In genomic region chr4:134382478-134383227, GRCh38 we compare ENCODE assay signal across 31 cellular contexts.
"Had no signal": no experiment of that assay in that cellular context is flagged by ENCODE, and none has a peak within 500 bp of the region (broad histone marks: within the 10 kb centered on the region; RNA-seq: fewer than 3 reads in every experiment).

No MANE protein-coding gene starts in this region.

- H3K4me1 ChIP-seq: left lung, neural progenitor cell, right atrium auricular region, right lobe of liver, tibial nerve, uterus had no signal

- H2AFZ ChIP-seq: hepatocyte, neural progenitor cell had no signal

- H3K36me3 ChIP-seq: left lung, neural progenitor cell, neutrophil, ovary, right atrium auricular region, right lobe of liver, tibial nerve, uterus had no signal

- H3K27me3 ChIP-seq: hepatocyte, left lung, neural progenitor cell, neutrophil, ovary, right atrium auricular region, right lobe of liver, tibial nerve, uterus had no signal

- H3K4me1 Mint-ChIP-seq: immature natural killer cell; mesothelial cell of epicardium; naive B cell; natural killer cell; nephron progenitor cell; stimulated activated memory B cell treated with anti-CD40 and anti-IgM and Interleukin-4, amounts not matched to agents 10 μg/mL and 1 μg/mL and 100 μg/mL, for 72 hours; stimulated activated naive CD8-positive, alpha-beta T cell treated with anti-CD3 and anti-CD28 coated beads, Interleukin-15, amount 100 ng/mL, for 72 hours had no signal

- H3K9me3 Mint-ChIP-seq: nephron progenitor cell; neural progenitor cell; stimulated activated naive CD8-positive, alpha-beta T cell treated with anti-CD3 and anti-CD28 coated beads, Interleukin-15, amount 100 ng/mL, for 72 hours; type B pancreatic cell had no signal

- H3K79me2 ChIP-seq: hepatocyte had no signal

- H3K27me3 Mint-ChIP-seq: naive B cell; progenitor cell of endocrine pancreas; stimulated activated memory B cell treated with anti-CD40 and anti-IgM and Interleukin-4, amounts not matched to agents 10 μg/mL and 1 μg/mL and 100 μg/mL, for 72 hours; stimulated activated naive CD8-positive, alpha-beta T cell treated with anti-CD3 and anti-CD28 coated beads, Interleukin-15, amount 100 ng/mL, for 72 hours had no signal

- H3K4me3 Mint-ChIP-seq: immature natural killer cell; mesothelial cell of epicardium; naive B cell; natural killer cell; nephron progenitor cell; neural progenitor cell; stimulated activated memory B cell treated with anti-CD40 and anti-IgM and Interleukin-4, amounts not matched to agents 10 μg/mL and 1 μg/mL and 100 μg/mL, for 72 hours; stimulated activated naive CD8-positive, alpha-beta T cell treated with anti-CD3 and anti-CD28 coated beads, Interleukin-15, amount 100 ng/mL, for 72 hours; type B pancreatic cell had no signal

- H3K27ac Mint-ChIP-seq: immature natural killer cell; mesothelial cell of epicardium; natural killer cell; nephron progenitor cell; neural progenitor cell; progenitor cell of endocrine pancreas; stimulated activated memory B cell treated with anti-CD40 and anti-IgM and Interleukin-4, amounts not matched to agents 10 μg/mL and 1 μg/mL and 100 μg/mL, for 72 hours; stimulated activated naive CD8-positive, alpha-beta T cell treated with anti-CD3 and anti-CD28 coated beads, Interleukin-15, amount 100 ng/mL, for 72 hours; type B pancreatic cell had no signal

- H3K9ac ChIP-seq: neural progenitor cell had no signal

- H3K27ac ChIP-seq: hepatocyte, left lung, neural progenitor cell, neutrophil, ovary, right atrium auricular region, right lobe of liver, skin epidermis, tibial nerve, uterus had no signal

- ATAC-seq: left colon; left lung; natural killer cell; right lobe of liver; stimulated activated memory B cell treated with anti-CD40 and anti-IgM and Interleukin-4, amounts not matched to agents 10 μg/mL and 1 μg/mL and 100 μg/mL, for 72 hours; stimulated activated naive CD8-positive, alpha-beta T cell treated with anti-CD3 and anti-CD28 coated beads, Interleukin-15, amount 100 ng/mL, for 72 hours had no signal

- H3K4me2 ChIP-seq: hepatocyte, neural progenitor cell had no signal

- H3K36me3 Mint-ChIP-seq: immature natural killer cell; naive B cell; natural killer cell; neural progenitor cell; stimulated activated memory B cell treated with anti-CD40 and anti-IgM and Interleukin-4, amounts not matched to agents 10 μg/mL and 1 μg/mL and 100 μg/mL, for 72 hours; type B pancreatic cell had no signal

- H3K4me3 ChIP-seq: hepatocyte, left lung, lung, neural progenitor cell, ovary, right atrium auricular region, right lobe of liver, skin epidermis, tibial nerve, uterus had no signal

- DNase-seq: immature natural killer cell; kidney; left colon; left lung; mesendoderm; naive B cell; natural killer cell; nephron progenitor cell; occipital lobe; ovary; right lobe of liver; stimulated activated CD4-positive, alpha-beta T cell treated with anti-CD3 and anti-CD28 coated beads, Interleukin-12 subunit alpha, Interleukin-12 subunit beta, amount 100 ng/mL, for 4 hours; stimulated activated CD4-positive, alpha-beta T cell treated with anti-CD3 and anti-CD28 coated beads, Interleukin-15, amount 100 ng/mL, for 24 hours; stimulated activated CD4-positive, alpha-beta T cell treated with anti-CD3 and anti-CD28 coated beads, Interleukin-2, amount 100 ng/mL, for 24 hours; stimulated activated CD4-positive, alpha-beta T cell treated with anti-CD3 and anti-CD28 coated beads, Interleukin-4, amount 100 ng/mL, for 1 hour; stimulated activated CD8-positive, alpha-beta memory T cell treated with anti-CD3 and anti-CD28 coated beads, Interleukin-4, amount 100 ng/mL, for 48 hours; stimulated activated naive CD4-positive, alpha-beta T cell treated with Interleukin-2 at 50 U/mL for 16 hours; stimulated activated naive CD8-positive, alpha-beta T cell treated with anti-CD3 and anti-CD28 coated beads, Interleukin-15, amount 100 ng/mL, for 72 hours; substantia nigra; uterus had no signal

- H3K9me3 ChIP-seq: left lung, neutrophil, ovary, right atrium auricular region, right lobe of liver, tibial nerve, uterus had no signal
